In genomic region chr16:1038932-1039331, GRCh38 we compare ENCODE assay signal across 37 cellular contexts. TPM values are rescaled to one million over a fixed set of nuclear protein-coding genes. Genes with fewer than 3 reads are reported as not detected.
"Had no signal": no experiment of that assay in that cellular context is flagged by ENCODE, and none has a peak within 500 bp of the region (broad histone marks: within the 10 kb centered on the region; RNA-seq: fewer than 3 reads in every experiment).

No MANE protein-coding gene starts in this region.

- H3K9me3 ChIP-seq: adrenal gland had no signal

- H3K4me3 ChIP-seq: adrenal gland, body of pancreas, breast epithelium had no signal

- FAIRE-seq: astrocyte, TTC549 had no signal

- ATAC-seq: activated CD8-positive, alpha-beta T cell treated with anti-CD3 and anti-CD28 coated beads for 36 hours; activated naive CD4-positive, alpha-beta T cell treated with anti-CD3 and anti-CD28 coated beads, Interleukin-2, amount 50 U/mL, for 72 hours; activated T-cell treated with anti-CD3 and anti-CD28 coated beads, Interleukin-2, amount 50 U/mL, for 4 hours; activated T-cell treated with anti-CD3 and anti-CD28 coated beads, Interleukin-2, amount 50 U/mL, for 72 hours; activated T-helper 17 cell treated with anti-CD3 and anti-CD28 coated beads, Interleukin-2, amount 50 U/mL, for 72 hours; body of pancreas had no signal

- H3K36me3 ChIP-seq: adrenal gland, brain microvascular endothelial cell, breast epithelium had no signal

- H3K4me1 ChIP-seq: adrenal gland, body of pancreas, breast epithelium had no signal

- DNase-seq: activated B cell treated with CpG ODN at 0.5 μM for 24 hours; activated CD4-positive, alpha-beta memory T cell treated with anti-CD3 and anti-CD28 coated beads for 36 hours; activated CD4-positive, alpha-beta T cell treated with anti-CD3 and anti-CD28 coated beads for 4 hours; activated CD4-positive, alpha-beta T cell treated with anti-CD3 and anti-CD28 coated beads, Interleukin-2, amount 10 ng/mL, durations not matched to agents 24 days and 14 days; activated CD4-positive, alpha-beta T cell treated with anti-CD3 and anti-CD28 coated beads, Interleukin-2, amount 50 U/mL, for 1 hour; activated CD4-positive, alpha-beta T cell treated with anti-CD3 and anti-CD28 coated beads, Interleukin-2, amount 50 U/mL, for 4 hours; activated CD4-positive, CD25-positive, alpha-beta regulatory T cell treated with anti-CD3 and anti-CD28 coated beads, Interleukin-2, amount 50 U/mL, for 72 hours; activated CD8-positive, alpha-beta memory T cell treated with anti-CD3 and anti-CD28 coated beads, Interleukin-2, amount 50 U/mL, for 4 hours; activated CD8-positive, alpha-beta T cell treated with anti-CD3 and anti-CD28 coated beads for 36 hours; activated effector memory CD4-positive, alpha-beta T cell treated with anti-CD3 and anti-CD28 coated beads, Interleukin-2, amount 50 U/mL, for 16 hours; activated gamma-delta T cell treated with Interleukin-2 at 50 U/mL for 16 hours; activated naive CD4-positive, alpha-beta T cell; activated naive CD4-positive, alpha-beta T cell treated with anti-CD3 and anti-CD28 coated beads for 36 hours; activated naive CD4-positive, alpha-beta T cell treated with anti-CD3 and anti-CD28 coated beads, Interleukin-2, amount 50 U/mL, for 16 hours; activated naive CD8-positive, alpha-beta T cell treated with anti-CD3 and anti-CD28 coated beads for 36 hours; activated T-cell treated with anti-CD3 and anti-CD28 coated beads for 4 hours; activated T-cell treated with anti-CD3 and anti-CD28 coated beads, Interleukin-2, amount 50 U/mL, for 1 hour; activated T-cell treated with anti-CD3 and anti-CD28 coated beads, Interleukin-2, amount 50 U/mL, for 4 hours; activated T-cell treated with anti-CD3 and anti-CD28 coated beads, Interleukin-2, amount 50 U/mL, for 72 hours; adrenal gland; amniotic stem cell; aorta; body of pancreas; brain microvascular endothelial cell; central memory CD4-positive, alpha-beta T cell; T-helper 2 cell; T-helper 9 cell had no signal

- H3K27ac ChIP-seq: adrenal gland, body of pancreas, brain microvascular endothelial cell, breast epithelium, VCaP had no signal

- H3K27me3 ChIP-seq: body of pancreas had no signal

RNA-seq across cellular contexts. Expression of gene SSTR5, which starts 33.6 kb away (rescaled TPM):
- total RNA-seq: activated B cell treated with CpG ODN at 0.5 μM for 24 hours; activated CD4-positive, alpha-beta memory T cell treated with anti-CD3 and anti-CD28 coated beads for 36 hours; activated CD4-positive, alpha-beta T cell treated with anti-CD3 and anti-CD28 coated beads, Interleukin-2, amount 10 ng/mL, durations not matched to agents 24 days and 14 days; activated CD8-positive, alpha-beta memory T cell treated with anti-CD3 and anti-CD28 coated beads for 36 hours; activated CD8-positive, alpha-beta T cell treated with anti-CD3 and anti-CD28 coated beads for 36 hours; activated naive CD4-positive, alpha-beta T cell treated with anti-CD3 and anti-CD28 coated beads for 36 hours; activated naive CD4-positive, alpha-beta T cell treated with anti-CD3 and anti-CD28 coated beads, Interleukin-2, amount 50 U/mL, for 72 hours; activated naive CD8-positive, alpha-beta T cell treated with anti-CD3 and anti-CD28 coated beads for 36 hours; activated T-cell treated with anti-CD3 and anti-CD28 coated beads, Interleukin-2, amount 50 U/mL, for 4 hours; activated T-cell treated with anti-CD3 and anti-CD28 coated beads, Interleukin-2, amount 50 U/mL, for 72 hours; activated T-helper 1 cell treated with anti-CD3 and anti-CD28 coated beads, Interleukin-12 subunit alpha, Interleukin-12 subunit beta, Interleukin-2, Interleukin-4 antibody, amounts not matched to agents 30 ng/mL and 10 ng/mL and 1 ng/mL, durations not matched to agents 14 hours and 24 hours and 36 hours; activated T-helper 17 cell treated with anti-CD3 and anti-CD28 coated beads, Interleukin-2, amount 50 U/mL, for 72 hours; astrocyte; breast epithelium; cerebellum had no signal

RNA-seq across cellular contexts. Expression of gene C1QTNF8, which starts 57.1 kb away (rescaled TPM):
- total RNA-seq: activated B cell treated with CpG ODN at 0.5 μM for 24 hours; activated CD4-positive, alpha-beta memory T cell treated with anti-CD3 and anti-CD28 coated beads for 36 hours; activated CD4-positive, alpha-beta T cell treated with anti-CD3 and anti-CD28 coated beads, Interleukin-2, amount 10 ng/mL, durations not matched to agents 24 days and 14 days; activated CD8-positive, alpha-beta memory T cell treated with anti-CD3 and anti-CD28 coated beads for 36 hours; activated CD8-positive, alpha-beta T cell treated with anti-CD3 and anti-CD28 coated beads for 36 hours; activated naive CD4-positive, alpha-beta T cell treated with anti-CD3 and anti-CD28 coated beads for 36 hours; activated naive CD4-positive, alpha-beta T cell treated with anti-CD3 and anti-CD28 coated beads, Interleukin-2, amount 50 U/mL, for 72 hours; activated naive CD8-positive, alpha-beta T cell treated with anti-CD3 and anti-CD28 coated beads for 36 hours; activated T-cell treated with anti-CD3 and anti-CD28 coated beads, Interleukin-2, amount 50 U/mL, for 4 hours; activated T-cell treated with anti-CD3 and anti-CD28 coated beads, Interleukin-2, amount 50 U/mL, for 72 hours; activated T-helper 1 cell treated with anti-CD3 and anti-CD28 coated beads, Interleukin-12 subunit alpha, Interleukin-12 subunit beta, Interleukin-2, Interleukin-4 antibody, amounts not matched to agents 30 ng/mL and 10 ng/mL and 1 ng/mL, durations not matched to agents 14 hours and 24 hours and 36 hours; activated T-helper 17 cell treated with anti-CD3 and anti-CD28 coated beads, Interleukin-2, amount 50 U/mL, for 72 hours; astrocyte; body of pancreas; breast epithelium; cardiac septum; cerebellum had no signal
